1 cellular context compared by ENCODE assay signal in the genomic region with DNA sequence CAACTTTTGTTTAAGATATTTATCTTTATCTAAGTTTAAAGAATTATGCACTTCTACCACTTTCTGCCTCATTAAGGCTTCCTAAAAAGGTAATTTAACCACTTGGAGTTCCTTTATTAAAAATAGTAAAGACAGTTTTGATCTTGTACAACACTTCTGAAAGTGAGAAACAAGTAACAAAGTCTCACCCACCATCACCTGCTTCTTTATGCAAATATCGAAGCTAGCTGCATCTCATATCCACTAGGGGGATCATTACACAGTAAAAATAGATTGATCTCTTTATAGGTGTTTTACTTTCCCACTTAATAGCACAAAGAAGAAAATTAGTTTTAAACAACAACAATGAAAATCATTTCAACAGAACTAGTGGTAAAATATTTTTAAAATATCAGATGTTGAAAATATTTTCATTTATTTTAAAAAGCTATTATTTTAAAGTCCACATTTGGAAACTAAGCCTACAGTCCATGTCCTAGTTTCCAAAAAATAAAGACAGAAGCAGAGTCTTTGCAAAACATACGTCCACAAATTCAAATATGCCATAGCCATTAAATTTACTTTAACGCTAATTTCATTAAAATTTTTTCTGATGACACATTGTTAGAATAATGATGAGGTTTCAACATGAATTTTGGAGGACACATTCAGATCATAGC.
TF ChIP-seq lines count a peak whose summit lies in the region.

No MANE protein-coding gene starts in this region.

TF ChIP-seq in GM12878, 131 proteins besides CTCF, POLR2A, EP300 and RAD21 (continued from another document):
- TF ChIP-seq, protein P1, sequence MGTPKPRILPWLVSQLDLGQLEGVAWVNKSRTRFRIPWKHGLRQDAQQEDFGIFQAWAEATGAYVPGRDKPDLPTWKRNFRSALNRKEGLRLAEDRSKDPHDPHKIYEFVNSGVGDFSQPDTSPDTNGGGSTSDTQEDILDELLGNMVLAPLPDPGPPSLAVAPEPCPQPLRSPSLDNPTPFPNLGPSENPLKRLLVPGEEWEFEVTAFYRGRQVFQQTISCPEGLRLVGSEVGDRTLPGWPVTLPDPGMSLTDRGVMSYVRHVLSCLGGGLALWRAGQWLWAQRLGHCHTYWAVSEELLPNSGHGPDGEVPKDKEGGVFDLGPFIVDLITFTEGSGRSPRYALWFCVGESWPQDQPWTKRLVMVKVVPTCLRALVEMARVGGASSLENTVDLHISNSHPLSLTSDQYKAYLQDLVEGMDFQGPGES (IDR thresholded peaks at IDR 0.05) = no peak
- peak; percentile 66; the same call in 1 of the 2 replicates for TF ChIP-seq MEF2A (IDR thresholded peaks at IDR 0.05; ENCODE audit: insufficient read depth, low read depth, low read length)
- TF ChIP-seq POU2F2 (IDR thresholded peaks at IDR 0.05; ENCODE audit: borderline replicate concordance, low read depth, low read length) = peak; percentile 96
- TF ChIP-seq MEF2B (IDR thresholded peaks at IDR 0.05; ENCODE audit: partially characterized antibody, poor library complexity, severe bottlenecking) = peak; percentile 71
- no peak for TF ChIP-seq SMARCA5 (IDR thresholded peaks at IDR 0.05)
- 0 out of 2 replicates have a peak, but pooled peaks have one; percentile 14 for TF ChIP-seq RUNX3 (IDR thresholded peaks at IDR 0.05; ENCODE audit: low read length)
- TF ChIP-seq NFXL1 (IDR thresholded peaks at IDR 0.05; ENCODE audit: borderline replicate concordance) = no peak
- peak; percentile 80 for TF ChIP-seq MTA2 (IDR thresholded peaks at IDR 0.05; ENCODE audit: low read depth)
- TF ChIP-seq, protein P2, sequence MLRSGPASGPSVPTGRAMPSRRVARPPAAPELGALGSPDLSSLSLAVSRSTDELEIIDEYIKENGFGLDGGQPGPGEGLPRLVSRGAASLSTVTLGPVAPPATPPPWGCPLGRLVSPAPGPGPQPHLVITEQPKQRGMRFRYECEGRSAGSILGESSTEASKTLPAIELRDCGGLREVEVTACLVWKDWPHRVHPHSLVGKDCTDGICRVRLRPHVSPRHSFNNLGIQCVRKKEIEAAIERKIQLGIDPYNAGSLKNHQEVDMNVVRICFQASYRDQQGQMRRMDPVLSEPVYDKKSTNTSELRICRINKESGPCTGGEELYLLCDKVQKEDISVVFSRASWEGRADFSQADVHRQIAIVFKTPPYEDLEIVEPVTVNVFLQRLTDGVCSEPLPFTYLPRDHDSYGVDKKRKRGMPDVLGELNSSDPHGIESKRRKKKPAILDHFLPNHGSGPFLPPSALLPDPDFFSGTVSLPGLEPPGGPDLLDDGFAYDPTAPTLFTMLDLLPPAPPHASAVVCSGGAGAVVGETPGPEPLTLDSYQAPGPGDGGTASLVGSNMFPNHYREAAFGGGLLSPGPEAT (IDR thresholded peaks at IDR 0.05; ENCODE audit: low read depth) = peak; percentile 41; the same call in 1 of the 2 replicates
- TF ChIP-seq SPI1 (IDR thresholded peaks at IDR 0.05; ENCODE audit: borderline replicate concordance, insufficient read depth, low read depth, low read length) = 0 out of 2 replicates have a peak, but pooled peaks have one; percentile 2
- TF ChIP-seq BHLHE40 (IDR thresholded peaks at IDR 0.05; ENCODE audit: borderline replicate concordance in 1 of 2, low read depth in 2 of 2, low read length in 1 of 2) = peak; percentile 8 to 47; a peak in 2 of 4 replicates
- TF ChIP-seq ZNF217 (IDR thresholded peaks at IDR 0.05) = peak; percentile 88
- TF ChIP-seq, protein P3, sequence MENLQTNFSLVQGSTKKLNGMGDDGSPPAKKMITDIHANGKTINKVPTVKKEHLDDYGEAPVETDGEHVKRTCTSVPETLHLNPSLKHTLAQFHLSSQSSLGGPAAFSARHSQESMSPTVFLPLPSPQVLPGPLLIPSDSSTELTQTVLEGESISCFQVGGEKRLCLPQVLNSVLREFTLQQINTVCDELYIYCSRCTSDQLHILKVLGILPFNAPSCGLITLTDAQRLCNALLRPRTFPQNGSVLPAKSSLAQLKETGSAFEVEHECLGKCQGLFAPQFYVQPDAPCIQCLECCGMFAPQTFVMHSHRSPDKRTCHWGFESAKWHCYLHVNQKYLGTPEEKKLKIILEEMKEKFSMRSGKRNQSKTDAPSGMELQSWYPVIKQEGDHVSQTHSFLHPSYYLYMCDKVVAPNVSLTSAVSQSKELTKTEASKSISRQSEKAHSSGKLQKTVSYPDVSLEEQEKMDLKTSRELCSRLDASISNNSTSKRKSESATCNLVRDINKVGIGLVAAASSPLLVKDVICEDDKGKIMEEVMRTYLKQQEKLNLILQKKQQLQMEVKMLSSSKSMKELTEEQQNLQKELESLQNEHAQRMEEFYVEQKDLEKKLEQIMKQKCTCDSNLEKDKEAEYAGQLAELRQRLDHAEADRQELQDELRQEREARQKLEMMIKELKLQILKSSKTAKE (IDR thresholded peaks at IDR 0.05; ENCODE audit: low read depth, poor library complexity, severe bottlenecking) = peak; percentile 27
- TF ChIP-seq, protein P4, sequence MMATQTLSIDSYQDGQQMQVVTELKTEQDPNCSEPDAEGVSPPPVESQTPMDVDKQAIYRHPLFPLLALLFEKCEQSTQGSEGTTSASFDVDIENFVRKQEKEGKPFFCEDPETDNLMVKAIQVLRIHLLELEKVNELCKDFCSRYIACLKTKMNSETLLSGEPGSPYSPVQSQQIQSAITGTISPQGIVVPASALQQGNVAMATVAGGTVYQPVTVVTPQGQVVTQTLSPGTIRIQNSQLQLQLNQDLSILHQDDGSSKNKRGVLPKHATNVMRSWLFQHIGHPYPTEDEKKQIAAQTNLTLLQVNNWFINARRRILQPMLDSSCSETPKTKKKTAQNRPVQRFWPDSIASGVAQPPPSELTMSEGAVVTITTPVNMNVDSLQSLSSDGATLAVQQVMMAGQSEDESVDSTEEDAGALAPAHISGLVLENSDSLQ (IDR thresholded peaks at IDR 0.05) = no peak
- TF ChIP-seq BCL11A (IDR thresholded peaks at IDR 0.05; ENCODE audit: low read depth, low read length) = no peak
- TF ChIP-seq ZNF24 (IDR thresholded peaks at IDR 0.05) = 0 out of 2 replicates have a peak, but pooled peaks have one; percentile 33
